Comparison of ENCODE assay signal across 21 cellular contexts in genomic region chr12:24770334-24770733, GRCh38.
"Had no signal": no experiment of that assay in that cellular context is flagged by ENCODE, and none has a peak within 500 bp of the region (broad histone marks: within the 10 kb centered on the region; RNA-seq: fewer than 3 reads in every experiment).

No MANE protein-coding gene starts in this region.

- H3K4me1 ChIP-seq: heart left ventricle, right atrium auricular region, tibial artery, upper lobe of left lung, uterus had no signal

- H3K27ac ChIP-seq: coronary artery, heart left ventricle, neutrophil, right atrium auricular region, tibial artery, upper lobe of left lung, uterus had no signal

- DNase-seq: effector CD4-positive, alpha-beta T cell; endodermal cell; foreskin melanocyte; heart left ventricle; hippocampal formation; kidney glomerular epithelial cell; naive thymus-derived CD4-positive, alpha-beta T cell; posterior cingulate gyrus; small intestine; stimulated activated CD4-positive, alpha-beta T cell treated with anti-CD3 and anti-CD28 coated beads, Interleukin-4, amount 100 ng/mL, for 1 hour; stimulated activated CD8-positive, alpha-beta memory T cell treated with anti-CD3 and anti-CD28 coated beads, Interleukin-4, amount 100 ng/mL, for 48 hours; tibial artery; upper lobe of left lung; uterus had no signal

- ATAC-seq: heart left ventricle; naive thymus-derived CD4-positive, alpha-beta T cell; stimulated activated effector memory CD8-positive, alpha-beta T cell treated with anti-CD3 and anti-CD28 coated beads, Interleukin-12 subunit alpha, Interleukin-12 subunit beta, amount 100 ng/mL, for 72 hours had no signal

- H3K36me3 Mint-ChIP-seq: naive thymus-derived CD4-positive, alpha-beta T cell; stimulated activated effector memory CD8-positive, alpha-beta T cell treated with anti-CD3 and anti-CD28 coated beads, Interleukin-12 subunit alpha, Interleukin-12 subunit beta, amount 100 ng/mL, for 72 hours had no signal

- FAIRE-seq: endothelial cell of umbilical vein, islet of Langerhans, small intestine had no signal

- H3K4me1 Mint-ChIP-seq: naive thymus-derived CD4-positive, alpha-beta T cell; stimulated activated effector memory CD8-positive, alpha-beta T cell treated with anti-CD3 and anti-CD28 coated beads, Interleukin-12 subunit alpha, Interleukin-12 subunit beta, amount 100 ng/mL, for 72 hours had no signal

- H3K4me3 ChIP-seq: coronary artery, heart left ventricle, right atrium auricular region, tibial artery, upper lobe of left lung, uterus had no signal

- H3K27ac Mint-ChIP-seq: endodermal cell; naive thymus-derived CD4-positive, alpha-beta T cell; stimulated activated effector memory CD8-positive, alpha-beta T cell treated with anti-CD3 and anti-CD28 coated beads, Interleukin-12 subunit alpha, Interleukin-12 subunit beta, amount 100 ng/mL, for 72 hours; stimulated activated naive CD8-positive, alpha-beta T cell treated with anti-CD3 and anti-CD28 coated beads, Interleukin-15, Interleukin-2, amounts not matched to agents 100 ng/mL and 50 ng/mL, for 24 hours had no signal

- H3K9me3 ChIP-seq: neutrophil, tibial artery had no signal

- H3K4me3 Mint-ChIP-seq: endodermal cell; naive thymus-derived CD4-positive, alpha-beta T cell; stimulated activated effector memory CD8-positive, alpha-beta T cell treated with anti-CD3 and anti-CD28 coated beads, Interleukin-12 subunit alpha, Interleukin-12 subunit beta, amount 100 ng/mL, for 72 hours; stimulated activated naive CD8-positive, alpha-beta T cell treated with anti-CD3 and anti-CD28 coated beads, Interleukin-15, Interleukin-2, amounts not matched to agents 100 ng/mL and 50 ng/mL, for 24 hours had no signal

- H3K27me3 ChIP-seq: heart left ventricle, neutrophil, right atrium auricular region, tibial artery, upper lobe of left lung, uterus had no signal

- H3K36me3 ChIP-seq: heart left ventricle, neutrophil, right atrium auricular region, tibial artery, upper lobe of left lung, uterus had no signal

- H3K9me3 Mint-ChIP-seq: naive thymus-derived CD4-positive, alpha-beta T cell; stimulated activated effector memory CD8-positive, alpha-beta T cell treated with anti-CD3 and anti-CD28 coated beads, Interleukin-12 subunit alpha, Interleukin-12 subunit beta, amount 100 ng/mL, for 72 hours; stimulated activated naive CD8-positive, alpha-beta T cell treated with anti-CD3 and anti-CD28 coated beads, Interleukin-15, Interleukin-2, amounts not matched to agents 100 ng/mL and 50 ng/mL, for 24 hours had no signal
